ENCODE assay signal across 8 cellular contexts in genomic region chr2:173884403-173884802, GRCh38.
DNase-seq lines count a peak whose midpoint lies in the region; ATAC-seq and TF ChIP-seq lines count a peak whose summit lies in the region.

No MANE protein-coding gene starts in this region.

- intact Hi-C loops in posterior vena cava (cut with DNase I), result no loop called here

- ATAC-seq in effector memory CD8-positive, alpha-beta T cell (replicated peaks), result peak; percentile 50
- no peak for ATAC-seq in HG03521 (IDR thresholded peaks at IDR 0.05; ENCODE audit: unreplicated experiment)
- ATAC-seq in HG02981 (IDR thresholded peaks at IDR 0.05; ENCODE audit: unreplicated experiment), result no peak

- H3K36me3 Mint-ChIP-seq in effector memory CD8-positive, alpha-beta T cell (ENCODE audit: insufficient read depth), result no peaks in the 10 kb centered on the region

- in situ Hi-C loops in SK-MEL-5 (cut with HindIII; ENCODE audit: low pct_unique_long_range_greater_than_20kb, low sequenced_read_pairs), result no loop called here

- peak; percentile 60 for DNase-seq in AG08395 (ENCODE audit: low spot score)
- peak; percentile 52 for DNase-seq in GM12865 (ENCODE audit: low read depth)
- DNase-seq in SK-MEL-5 (ENCODE audit: low read depth, low spot score), result peak; percentile 64
- peak; percentile 13 to 24 (median 21) for DNase-seq in effector memory CD8-positive, alpha-beta T cell
- DNase-seq in mucosa of gallbladder (ENCODE audit: low spot score), result peak; percentile 46
- DNase-seq in posterior vena cava (ENCODE audit: low spot score), result no peak

- peaks cover 35 to 50% of the 10 kb centered on the region in 2 donors for H3K27me3 Mint-ChIP-seq in effector memory CD8-positive, alpha-beta T cell

- no peak overlapping the region for H3K4me3 Mint-ChIP-seq in effector memory CD8-positive, alpha-beta T cell

- peak overlapping the region in 1 of 2 donors; percentile 67 for H3K27ac Mint-ChIP-seq in effector memory CD8-positive, alpha-beta T cell

- H3K9me3 Mint-ChIP-seq in effector memory CD8-positive, alpha-beta T cell, result peaks cover 5 to 7% of the 10 kb centered on the region in 2 donors

- no peak overlapping the region for H3K4me3 ChIP-seq in GM12865 (ENCODE audit: low read depth, low read length)

- H3K4me1 Mint-ChIP-seq in effector memory CD8-positive, alpha-beta T cell (ENCODE audit: low read depth in 2 of 2), result peaks cover 0 to 4% of the 10 kb centered on the region in 2 donors

- TF ChIP-seq CTCF in GM12865 (IDR thresholded peaks at IDR 0.05; ENCODE audit: insufficient read depth, low read depth, low read length, missing control alignments), result peak; percentile 36
